8 cellular contexts compared by ENCODE assay signal in genomic region chr4:74039065-74039763, GRCh38. TPM values are rescaled to one million over a fixed set of nuclear protein-coding genes. Genes with fewer than 3 reads are reported as not detected.
DNase-seq lines count a peak whose midpoint lies in the region; ATAC-seq and TF ChIP-seq lines count a peak whose summit lies in the region.

No MANE protein-coding gene starts in this region.

- no peak for TF ChIP-seq CTCF in MM.1S (IDR thresholded peaks at IDR 0.05; ENCODE audit: low read length)

- H3K79me2 ChIP-seq in MM.1S (ENCODE audit: low read length) = no peaks in the 10 kb centered on the region

- H3K4me1 ChIP-seq in MM.1S (ENCODE audit: low read length) (no peaks in the 10 kb centered on the region), mesodermal cell (ENCODE audit: control insufficient read depth, insufficient read depth, low read length, poor library complexity, severe bottlenecking) (peaks cover 3% of the 10 kb centered on the region)

- WGBS in mesodermal cell (ENCODE audit: insufficient coverage in 2 of 2), 2 experiments = 14 to 27% methylated on average over 8 to 9 of the region's 12 CpGs

- H3K27ac Mint-ChIP-seq in dendritic cell treated with granulocyte-macrophage colony-stimulating factor and Interleukin-4, amounts not matched to agents 40 ng/mL and 50 ng/mL, for 4 days = peak overlapping the region; percentile 86

- peak overlapping the region; percentile 82 for H3K4me3 Mint-ChIP-seq in dendritic cell treated with granulocyte-macrophage colony-stimulating factor and Interleukin-4, amounts not matched to agents 40 ng/mL and 50 ng/mL, for 4 days

- peak; percentile 16 for DNase-seq in DMS53 treated with DMSO at 0.1 percent for 48 hours (lab: John Stamatoyannopoulos, UW; ENCODE audit: unreplicated experiment)
- no peak for DNase-seq in MM.1S
- DNase-seq in SKM-1 (lab: John Stamatoyannopoulos, UW; ENCODE audit: unreplicated experiment) = no peak
- DNase-seq in ureter (ENCODE audit: low spot score) = no peak
- DNase-seq in middle frontal gyrus (ENCODE audit: extremely low spot score, low spot score) = no peak

- peak overlapping the region; percentile 18; the same call in 1 of the 2 replicates for H3K9ac ChIP-seq in MM.1S (ENCODE audit: low read length)

- no peaks in the 10 kb centered on the region for H3F3A ChIP-seq in MM.1S (ENCODE audit: insufficient read depth, low read length)

- H3K4me3 ChIP-seq in MM.1S (ENCODE audit: low read length) = peak overlapping the region; percentile 69
- H3K4me3 ChIP-seq in mesodermal cell (ENCODE audit: extremely low read depth, insufficient read depth, low read length, poor library complexity, severe bottlenecking) = peak overlapping the region; percentile 64

- peaks cover 8% of the 10 kb centered on the region for H3K36me3 Mint-ChIP-seq in dendritic cell treated with granulocyte-macrophage colony-stimulating factor and Interleukin-4, amounts not matched to agents 40 ng/mL and 50 ng/mL, for 4 days (ENCODE audit: low read depth)

- peak; percentile 29 for ATAC-seq in GM21381 (IDR thresholded peaks at IDR 0.05; ENCODE audit: unreplicated experiment)

- H3K4me2 ChIP-seq in MM.1S (ENCODE audit: low read depth, low read length) = peak overlapping the region; percentile 56; the same call in 1 of the 2 replicates

- no peak overlapping the region for H3K27ac ChIP-seq in MM.1S (ENCODE audit: low read length)
- H3K27ac ChIP-seq in mesodermal cell (ENCODE audit: low read depth, low read length, severe bottlenecking) = no peak overlapping the region

- no peaks in the 10 kb centered on the region for H4K20me1 ChIP-seq in MM.1S (ENCODE audit: insufficient read depth, low read length)

- H2AFZ ChIP-seq in MM.1S (ENCODE audit: low read length) = peak overlapping the region; percentile 86

- no peaks in the 10 kb centered on the region for H3K27me3 ChIP-seq in MM.1S (replicated peaks; ENCODE audit: insufficient read depth, low read length)

- intact Hi-C loops in dendritic cell treated with granulocyte-macrophage colony-stimulating factor and Interleukin-4, amounts not matched to agents 40 ng/mL and 50 ng/mL, for 4 days (cut with micrococcal nuclease) = loop anchor here (5.0 to 10.0 kb wide), 3 partner anchors 58 to 374 kb away; partner anchors contain the start of gene CXCL2

- H3K36me3 ChIP-seq in MM.1S (replicated peaks; ENCODE audit: insufficient read depth, low read length) = no peaks in the 10 kb centered on the region
- H3K36me3 ChIP-seq in mesodermal cell (ENCODE audit: control insufficient read depth, insufficient read depth, low read length) = no peaks in the 10 kb centered on the region

- no peaks in the 10 kb centered on the region for H3K9me2 ChIP-seq in MM.1S (replicated peaks; ENCODE audit: insufficient read depth, low read length)

- no peaks in the 10 kb centered on the region for H3K9me3 Mint-ChIP-seq in dendritic cell treated with granulocyte-macrophage colony-stimulating factor and Interleukin-4, amounts not matched to agents 40 ng/mL and 50 ng/mL, for 4 days

- H3K9me3 ChIP-seq in MM.1S (replicated peaks; ENCODE audit: insufficient read depth, low read length) (no peaks in the 10 kb centered on the region), mesodermal cell (ENCODE audit: control insufficient read depth, low read length) (no peaks in the 10 kb centered on the region)

- H3K4me1 Mint-ChIP-seq in dendritic cell treated with granulocyte-macrophage colony-stimulating factor and Interleukin-4, amounts not matched to agents 40 ng/mL and 50 ng/mL, for 4 days (ENCODE audit: low read depth) = peaks cover 41% of the 10 kb centered on the region

- peaks cover 29% of the 10 kb centered on the region for H3K27me3 Mint-ChIP-seq in dendritic cell treated with granulocyte-macrophage colony-stimulating factor and Interleukin-4, amounts not matched to agents 40 ng/mL and 50 ng/mL, for 4 days

RNA-seq across cellular contexts. Expression of gene CXCL3, which starts 0.7 kb away (rescaled TPM):
- 3.8 TPM for polyA plus RNA-seq in mesodermal cell (2013, experiment 1 of 2)
- polyA plus RNA-seq in mesodermal cell (2013, experiment 2 of 2) = 2.0 TPM
- total RNA-seq in ureter = not detected

RNA-seq across cellular contexts. Expression of gene CXCL5, which starts 40.7 kb away (rescaled TPM):
- 1.4 TPM for polyA plus RNA-seq in mesodermal cell (2013, experiment 1 of 2)
- polyA plus RNA-seq in mesodermal cell (2013, experiment 2 of 2) = 1.0 TPM
- total RNA-seq in ureter = not detected

RNA-seq across cellular contexts. Expression of gene PPBP, which starts 51.2 kb away (rescaled TPM):
- not detected for polyA plus RNA-seq in mesodermal cell (2013, experiment 1 of 2)
- not detected for polyA plus RNA-seq in mesodermal cell (2013, experiment 2 of 2)
- total RNA-seq in ureter = not detected

RNA-seq across cellular contexts. Expression of gene PF4, which starts 57.4 kb away (rescaled TPM):
- not detected for polyA plus RNA-seq in mesodermal cell (2013, experiment 1 of 2)
- polyA plus RNA-seq in mesodermal cell (2013, experiment 2 of 2) = not detected
- total RNA-seq in ureter = not detected

RNA-seq across cellular contexts. Expression of gene CXCL2, which starts 59.8 kb away (rescaled TPM):
- 2.4 TPM for polyA plus RNA-seq in mesodermal cell (2013, experiment 1 of 2)
- 1.4 TPM for polyA plus RNA-seq in mesodermal cell (2013, experiment 2 of 2)
- total RNA-seq in ureter = 3.3 TPM
